9 cellular contexts compared by ENCODE assay signal in genomic region chr3:29649815-29650547, GRCh38.
A peak's percentile ranks its signal among the peaks of the same experiment; 100 is the strongest.
DNase-seq lines count a peak whose midpoint lies in the region; ATAC-seq and TF ChIP-seq lines count a peak whose summit lies in the region.
"Had no signal": no experiment of that assay in that cellular context is flagged by ENCODE, and none has a peak within 500 bp of the region (broad histone marks: within the 10 kb centered on the region; RNA-seq: fewer than 3 reads in every experiment).

No MANE protein-coding gene starts in this region.

- DNase-seq in GM06990 (ENCODE audit: extremely low read depth, insufficient read length) (peak; percentile 4), NB4 (ENCODE audit: low read depth) (peak; percentile 12), head of caudate nucleus (peak in 25 of 42 donors; percentile 8 to 52 (median 24)), middle frontal gyrus (ENCODE audit: extremely low spot score, low spot score) (no peak)
- DNase-seq in activated CD8-positive, alpha-beta memory T cell treated with anti-CD3 and anti-CD28 coated beads, Interleukin-2, amount 10 ng/mL, durations not matched to agents 7 days and 5 days, result no peak
- DNase-seq in activated CD4-positive, alpha-beta T cell treated with anti-CD3 and anti-CD28 coated beads, Interleukin-2, amount 10 ng/mL, durations not matched to agents 24 days and 14 days, result no peak
- DNase-seq: NCI-H1436 treated with DMSO at 0.1 percent for 48 hours had no signal

- TF ChIP-seq CTCF in GM06990 (IDR thresholded peaks at IDR 0.05; ENCODE audit: insufficient read depth, low read length, poor library complexity, severe bottlenecking), result no peak
- TF ChIP-seq CTCF in NB4 (IDR thresholded peaks at IDR 0.05; ENCODE audit: low read depth, low read length), result no peak

- no peaks in the 10 kb centered on the region for H3K27me3 ChIP-seq in GM06990 (replicated peaks; ENCODE audit: control insufficient read depth, insufficient read depth, low read length)

- H3K9me3 Mint-ChIP-seq in activated CD8-positive, alpha-beta memory T cell treated with anti-CD3 and anti-CD28 coated beads, Interleukin-2, amount 10 ng/mL, durations not matched to agents 7 days and 5 days (ENCODE audit: low read depth), result no peaks in the 10 kb centered on the region
- no peaks in the 10 kb centered on the region for H3K9me3 Mint-ChIP-seq in activated CD4-positive, alpha-beta T cell treated with anti-CD3 and anti-CD28 coated beads, Interleukin-2, amount 10 ng/mL, durations not matched to agents 24 days and 14 days

- no peak overlapping the region for H3K4me3 ChIP-seq in GM06990 (replicated peaks; ENCODE audit: low read depth, low read length)
- no peak overlapping the region for H3K4me3 ChIP-seq in NB4 (ENCODE audit: low read depth, low read length)

- H3K36me3 ChIP-seq in GM06990 (ENCODE audit: control insufficient read depth, insufficient read depth, low read length), result no peaks in the 10 kb centered on the region

- no peak for TF ChIP-seq POLR2A in NB4 (IDR thresholded peaks at IDR 0.05; ENCODE audit: extremely low read depth, insufficient read length)

- intact Hi-C loops in head of caudate nucleus (cut with DNase I), result no loop called here
- intact Hi-C loops in activated CD4-positive, alpha-beta T cell treated with anti-CD3 and anti-CD28 coated beads, Interleukin-2, amount 10 ng/mL, durations not matched to agents 24 days and 14 days (cut with micrococcal nuclease), result no loop called here

- H3K27me3 Mint-ChIP-seq in activated CD8-positive, alpha-beta memory T cell treated with anti-CD3 and anti-CD28 coated beads, Interleukin-2, amount 10 ng/mL, durations not matched to agents 7 days and 5 days, result no peaks in the 10 kb centered on the region
- peaks cover 3% of the 10 kb centered on the region for H3K27me3 Mint-ChIP-seq in activated CD4-positive, alpha-beta T cell treated with anti-CD3 and anti-CD28 coated beads, Interleukin-2, amount 10 ng/mL, durations not matched to agents 24 days and 14 days

- H3K4me1 Mint-ChIP-seq in activated CD8-positive, alpha-beta memory T cell treated with anti-CD3 and anti-CD28 coated beads, Interleukin-2, amount 10 ng/mL, durations not matched to agents 7 days and 5 days, result no peaks in the 10 kb centered on the region
- peaks cover 2% of the 10 kb centered on the region for H3K4me1 Mint-ChIP-seq in activated CD4-positive, alpha-beta T cell treated with anti-CD3 and anti-CD28 coated beads, Interleukin-2, amount 10 ng/mL, durations not matched to agents 24 days and 14 days

- H3K36me3 Mint-ChIP-seq in activated CD8-positive, alpha-beta memory T cell treated with anti-CD3 and anti-CD28 coated beads, Interleukin-2, amount 10 ng/mL, durations not matched to agents 7 days and 5 days, result no peaks in the 10 kb centered on the region
- no peaks in the 10 kb centered on the region for H3K36me3 Mint-ChIP-seq in activated CD4-positive, alpha-beta T cell treated with anti-CD3 and anti-CD28 coated beads, Interleukin-2, amount 10 ng/mL, durations not matched to agents 24 days and 14 days (ENCODE audit: low read depth)

- H3K27ac Mint-ChIP-seq in activated CD8-positive, alpha-beta memory T cell treated with anti-CD3 and anti-CD28 coated beads, Interleukin-2, amount 10 ng/mL, durations not matched to agents 7 days and 5 days, result no peak overlapping the region
- H3K27ac Mint-ChIP-seq in activated CD4-positive, alpha-beta T cell treated with anti-CD3 and anti-CD28 coated beads, Interleukin-2, amount 10 ng/mL, durations not matched to agents 24 days and 14 days, result no peak overlapping the region

- CTCF ChIA-PET in activated CD8-positive, alpha-beta memory T cell treated with anti-CD3 and anti-CD28 coated beads, Interleukin-2, amount 10 ng/mL, durations not matched to agents 7 days and 5 days (lab: Charles Lee), result no interaction called here

- no peak overlapping the region for H3K4me3 Mint-ChIP-seq in activated CD8-positive, alpha-beta memory T cell treated with anti-CD3 and anti-CD28 coated beads, Interleukin-2, amount 10 ng/mL, durations not matched to agents 7 days and 5 days
- no peak overlapping the region for H3K4me3 Mint-ChIP-seq in activated CD4-positive, alpha-beta T cell treated with anti-CD3 and anti-CD28 coated beads, Interleukin-2, amount 10 ng/mL, durations not matched to agents 24 days and 14 days

- ATAC-seq in GM21786 (IDR thresholded peaks at IDR 0.05; ENCODE audit: unreplicated experiment) (peak; percentile 80), HG02938 (IDR thresholded peaks at IDR 0.05; ENCODE audit: unreplicated experiment) (no peak)
- no peak for ATAC-seq in activated CD8-positive, alpha-beta memory T cell treated with anti-CD3 and anti-CD28 coated beads, Interleukin-2, amount 10 ng/mL, durations not matched to agents 7 days and 5 days

Comparison
In these comparisons a context has a peak if more than half of its experiments do, and no peak if none do; other contexts are left out.
1. DNase-seq: peak in GM06990 (single experiment), NB4 (single experiment) and head of caudate nucleus (25 of 42); none in activated CD8-positive, alpha-beta memory T cell treated with anti-CD3 and anti-CD28 coated beads, Interleukin-2, amount 10 ng/mL, durations not matched to agents 7 days and 5 days (single experiment), activated CD4-positive, alpha-beta T cell treated with anti-CD3 and anti-CD28 coated beads, Interleukin-2, amount 10 ng/mL, durations not matched to agents 24 days and 14 days (single experiment) and middle frontal gyrus (single experiment).